ENCODE assay signal across 3 cellular contexts in the genomic region with DNA sequence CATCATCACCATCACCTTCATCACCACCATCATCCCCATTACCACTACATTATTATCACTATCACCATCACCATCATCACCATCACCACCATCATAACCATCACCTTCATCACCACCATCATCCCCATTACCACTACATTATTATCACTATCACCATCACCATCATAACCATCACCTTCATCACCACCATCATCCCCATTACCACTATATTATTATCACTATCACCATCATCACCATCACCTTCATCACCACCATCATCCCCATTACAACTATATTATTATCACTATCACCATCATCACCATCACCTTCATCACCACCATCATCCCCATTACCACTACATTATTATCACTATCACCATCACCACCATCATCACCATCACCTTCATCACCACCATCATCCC.
DNase-seq lines count a peak whose midpoint lies in the region; ATAC-seq, FAIRE-seq and TF ChIP-seq lines count a peak whose summit lies in the region.
"Not testable (repeated sequence)": the region's sequence is repeated elsewhere in the genome, so short reads cannot be mapped to it uniquely, and the experiment has no call there.

No MANE protein-coding gene starts in this region.

- H2AFZ ChIP-seq in K562 (ENCODE audit: low read depth, low read length) = not testable (repeated sequence)

- BruUV-seq in K562 (replicated peaks; lab: Mats Ljungman, UMichigan) = not testable (repeated sequence)

- peaks cover 25% of the 10 kb centered on the region for H3K79me2 ChIP-seq in K562 (ENCODE audit: control insufficient read depth, insufficient read depth, low read length)

- H3K27me3 ChIP-seq in K562 (ENCODE audit: control insufficient read depth in 2 of 2, insufficient read depth in 2 of 2, low read length in 2 of 2) = not testable (repeated sequence)

- not testable (repeated sequence) for ATAC-seq in K562

- H3K4me3 ChIP-seq in HEK293 (ENCODE audit: low read depth, low read length); K562: not testable (repeated sequence)

- not testable (repeated sequence) for H3K4me1 ChIP-seq in HEK293 (ENCODE audit: control insufficient read depth, insufficient read depth, low read length); K562 (replicated peaks in 1 of 2; ENCODE audit: control insufficient read depth in 2 of 2, insufficient read depth in 2 of 2, low read length in 2 of 2)

- TF ChIP-seq POLR2A in K562 (conservative IDR thresholded peaks at IDR 0.05) = not testable (repeated sequence)

- H3K9me3 ChIP-seq in HEK293 (ENCODE audit: control insufficient read depth, insufficient read depth, low read depth, low read length); K562 (replicated peaks; ENCODE audit: control insufficient read depth, insufficient read depth, low read depth, low read length): not testable (repeated sequence)

- intact Hi-C loops in K562 (cut with micrococcal nuclease) = not testable (repeated sequence)

- in situ Hi-C loops in K562 (cut with MboI) = not testable (repeated sequence)

- TF ChIP-seq CTCF in HEK293 (tag by site-specific recombination; IDR thresholded peaks at IDR 0.05); K562 (IDR thresholded peaks at IDR 0.05 in 2 of 3, conservative IDR thresholded peaks at IDR 0.05 in 1 of 3; ENCODE audit: insufficient read depth in 2 of 3, low read depth in 1 of 3, low read length in 3 of 3): not testable (repeated sequence)

- POLR2A ChIA-PET in HEK293 (lab: Yijun Ruan, JAX); K562 (lab: Yijun Ruan, JAX): not testable (repeated sequence)

- DNase-seq in K562 (ENCODE audit: extremely low read depth in 1 of 4, low spot score in 3 of 4); urothelium cell line (ENCODE audit: low spot score): not testable (repeated sequence)

- CTCF ChIA-PET in HEK293 (lab: Yijun Ruan, JAX) = interaction anchor here (0.6 kb wide), 1 partner anchor 146 kb away, joined by 3 read pairs; no protein-coding TSS in a partner anchor
- CTCF ChIA-PET in K562 (lab: Yijun Ruan, JAX; ENCODE audit: low intra/inter-chr PET ratio) = not testable (repeated sequence)

- TF ChIP-seq EP300 in K562 (IDR thresholded peaks at IDR 0.05; ENCODE audit: low read length) = not testable (repeated sequence)

- peaks cover 27% of the 10 kb centered on the region for H4K20me1 ChIP-seq in K562 (replicated peaks; ENCODE audit: control insufficient read depth, insufficient read depth, low read length)

- not testable (repeated sequence) for H3K9ac ChIP-seq in K562 (ENCODE audit: insufficient read depth in 1 of 2, low read depth in 2 of 2, low read length in 2 of 2)

- H3K4me2 ChIP-seq in K562 (ENCODE audit: insufficient read depth, low read length) = not testable (repeated sequence)

- H3K9me1 ChIP-seq in K562 (ENCODE audit: control insufficient read depth, insufficient read depth, low read length) = not testable (repeated sequence)

- not testable (repeated sequence) for H3K36me3 ChIP-seq in HEK293 (ENCODE audit: control insufficient read depth in 2 of 2, insufficient read depth in 1 of 2, low read length in 2 of 2); K562 (ENCODE audit: control insufficient read depth, insufficient read depth, low read length)

- FAIRE-seq in K562 (lab: Jason Lieb, UNC) = not testable (repeated sequence)
- FAIRE-seq in urothelium cell line (lab: Jason Lieb, UNC) = peak; percentile 13

- H3K27ac ChIP-seq in HEK293 (ENCODE audit: extremely low read depth, low read depth, low read length); K562 (ENCODE audit: extremely low read depth, low read depth, low read length): not testable (repeated sequence)

- TF ChIP-seq RAD21 in K562 (CRISPR knock-in tag; conservative IDR thresholded peaks at IDR 0.05 in 1 of 2, IDR thresholded peaks at IDR 0.05 in 1 of 2) = not testable (repeated sequence)

TF ChIP-seq in HEK293, 187 proteins besides CTCF, POLR2A, EP300 and RAD21:
- TF ChIP-seq, protein P1, sequence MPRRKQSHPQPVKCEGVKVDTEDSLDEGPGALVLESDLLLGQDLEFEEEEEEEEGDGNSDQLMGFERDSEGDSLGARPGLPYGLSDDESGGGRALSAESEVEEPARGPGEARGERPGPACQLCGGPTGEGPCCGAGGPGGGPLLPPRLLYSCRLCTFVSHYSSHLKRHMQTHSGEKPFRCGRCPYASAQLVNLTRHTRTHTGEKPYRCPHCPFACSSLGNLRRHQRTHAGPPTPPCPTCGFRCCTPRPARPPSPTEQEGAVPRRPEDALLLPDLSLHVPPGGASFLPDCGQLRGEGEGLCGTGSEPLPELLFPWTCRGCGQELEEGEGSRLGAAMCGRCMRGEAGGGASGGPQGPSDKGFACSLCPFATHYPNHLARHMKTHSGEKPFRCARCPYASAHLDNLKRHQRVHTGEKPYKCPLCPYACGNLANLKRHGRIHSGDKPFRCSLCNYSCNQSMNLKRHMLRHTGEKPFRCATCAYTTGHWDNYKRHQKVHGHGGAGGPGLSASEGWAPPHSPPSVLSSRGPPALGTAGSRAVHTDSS (tag by site-specific recombination; IDR thresholded peaks at IDR 0.05) = peak; percentile 91

TF ChIP-seq in K562, 482 proteins besides CTCF, POLR2A, EP300 and RAD21 (continues in another document):
- TF ChIP-seq POLR2B (IDR thresholded peaks at IDR 0.05; ENCODE audit: low read depth, partially characterized antibody) (peak; percentile 24), HDAC1 (IDR thresholded peaks at IDR 0.05) (peak in 1 of 2 experiments; percentile 33; a peak in 1 of 4 replicates), GATAD2A (IDR thresholded peaks at IDR 0.05) (peak; percentile 11; the same call in 1 of the 2 replicates), ARHGAP35 (IDR thresholded peaks at IDR 0.05; ENCODE audit: partially characterized antibody) (peak; percentile 24), ZBTB40 (CRISPR knock-in tag; IDR thresholded peaks at IDR 0.05) (0 out of 2 replicates have a peak, but pooled peaks have one; percentile 3)
- not testable (repeated sequence) for TF ChIP-seq ZBTB40 (IDR thresholded peaks at IDR 0.05)
